Comparison of ENCODE assay signal across 7 cellular contexts in the genomic region with DNA sequence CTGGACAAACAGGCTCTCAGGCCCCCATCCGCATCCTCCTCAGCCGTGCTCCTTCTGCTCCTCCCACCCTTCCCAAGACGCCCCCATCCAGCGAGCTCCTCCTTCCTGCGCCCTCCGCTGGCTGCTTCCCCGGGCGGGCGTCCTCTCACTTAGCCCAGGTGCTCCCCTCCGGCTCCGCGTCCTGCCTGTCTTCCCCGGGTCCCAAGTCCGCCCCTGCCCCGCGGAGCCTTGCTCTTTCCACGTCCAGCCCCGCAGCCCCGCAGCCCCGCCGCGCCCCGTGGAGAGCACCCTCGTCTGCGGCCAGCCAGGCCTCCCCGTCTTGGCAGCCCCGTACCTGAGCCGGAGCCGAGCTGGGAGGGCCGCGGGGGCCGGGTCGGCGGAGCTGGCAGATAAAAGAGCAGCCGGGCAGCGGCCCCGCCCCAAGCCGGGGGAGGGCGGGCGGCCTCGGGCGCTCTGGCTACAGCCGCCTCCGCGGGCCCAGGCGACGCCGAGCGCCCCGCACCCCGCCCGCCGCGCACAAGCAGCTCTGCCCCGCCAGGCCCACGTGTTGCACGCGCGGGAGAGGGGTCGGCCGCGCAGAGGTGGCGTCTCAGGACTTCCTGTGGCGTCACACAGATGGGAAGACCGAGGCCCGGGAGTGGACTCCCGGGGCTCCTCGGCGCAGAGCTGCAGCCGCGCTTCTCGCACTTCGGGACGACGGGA. TPM values are rescaled to one million over a fixed set of nuclear protein-coding genes. Genes with fewer than 3 reads are reported as not detected.
DNase-seq lines count a peak whose midpoint lies in the region; ATAC-seq and TF ChIP-seq lines count a peak whose summit lies in the region.

A gene with protein sequence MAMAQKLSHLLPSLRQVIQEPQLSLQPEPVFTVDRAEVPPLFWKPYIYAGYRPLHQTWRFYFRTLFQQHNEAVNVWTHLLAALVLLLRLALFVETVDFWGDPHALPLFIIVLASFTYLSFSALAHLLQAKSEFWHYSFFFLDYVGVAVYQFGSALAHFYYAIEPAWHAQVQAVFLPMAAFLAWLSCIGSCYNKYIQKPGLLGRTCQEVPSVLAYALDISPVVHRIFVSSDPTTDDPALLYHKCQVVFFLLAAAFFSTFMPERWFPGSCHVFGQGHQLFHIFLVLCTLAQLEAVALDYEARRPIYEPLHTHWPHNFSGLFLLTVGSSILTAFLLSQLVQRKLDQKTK (minus strand): TSS at position 555 of the 702 bp plus-strand sequence. CDS start 11,869 bp downstream, outside the sequence.

- H3K27ac Mint-ChIP-seq in activated naive CD4-positive, alpha-beta T cell treated with anti-CD3 and anti-CD28 coated beads for 36 hours: peak within 1 kb of the TSS; percentile 18

- H3K4me3 Mint-ChIP-seq in activated naive CD4-positive, alpha-beta T cell treated with anti-CD3 and anti-CD28 coated beads for 36 hours: peak within 1 kb of the TSS; percentile 84

- TF ChIP-seq CTCF in HL-60 (IDR thresholded peaks at IDR 0.05; ENCODE audit: insufficient read depth, low read length): no peak
- TF ChIP-seq CTCF in RWPE2 (IDR thresholded peaks at IDR 0.05; ENCODE audit: poor library complexity, severe bottlenecking): peak; percentile 31

- H3K4me1 ChIP-seq in RWPE2 (ENCODE audit: insufficient read depth, poor library complexity, severe bottlenecking) (peaks cover 34% of the 10 kb centered on the region), neuron (ENCODE audit: insufficient read depth, low read length) (peaks cover 16% of the 10 kb centered on the region)

- CTCF ChIA-PET in activated naive CD4-positive, alpha-beta T cell treated with anti-CD3 and anti-CD28 coated beads for 36 hours (lab: Charles Lee): interaction anchor here (1.4 to 1.5 kb wide), 3 partner anchors 20 to 122 kb away, joined by 3 to 5 read pairs (median 4); a partner anchor contains a TSS

- no peaks in the 10 kb centered on the region for H3K9me3 Mint-ChIP-seq in activated naive CD4-positive, alpha-beta T cell treated with anti-CD3 and anti-CD28 coated beads for 36 hours

- H3K27me3 ChIP-seq in HL-60 (ENCODE audit: insufficient read depth, poor library complexity, severe bottlenecking) (no peaks in the 10 kb centered on the region), RWPE2 (ENCODE audit: insufficient read depth, poor library complexity, severe bottlenecking) (no peaks in the 10 kb centered on the region), neuron (ENCODE audit: insufficient read depth, low read length) (no peaks in the 10 kb centered on the region)

- H3K36me3 ChIP-seq in RWPE2 (ENCODE audit: low read depth) (peaks cover 7% of the 10 kb centered on the region), neuron (ENCODE audit: insufficient read depth, low read length) (no peaks in the 10 kb centered on the region)

- H3K9me3 ChIP-seq in RWPE2 (ENCODE audit: severe bottlenecking) (no peaks in the 10 kb centered on the region), neuron (ENCODE audit: low read length) (no peaks in the 10 kb centered on the region)

- DNase-seq in HL-60 (ENCODE audit: low read depth in 1 of 2, low spot score in 1 of 2) (peak in 1 of 2 experiments; percentile 45), RWPE2 (ENCODE audit: low spot score) (no peak), germinal center (ENCODE audit: low spot score) (peak; percentile 66), superior temporal gyrus (ENCODE audit: extremely low spot score) (peak; percentile 70)
- DNase-seq in activated naive CD4-positive, alpha-beta T cell treated with anti-CD3 and anti-CD28 coated beads for 36 hours: peak; percentile 58

- H3K27me3 Mint-ChIP-seq in activated naive CD4-positive, alpha-beta T cell treated with anti-CD3 and anti-CD28 coated beads for 36 hours (ENCODE audit: low read depth): no peaks in the 10 kb centered on the region

- H3K36me3 Mint-ChIP-seq in activated naive CD4-positive, alpha-beta T cell treated with anti-CD3 and anti-CD28 coated beads for 36 hours (ENCODE audit: low read depth): no peaks in the 10 kb centered on the region

- intact Hi-C loops in activated naive CD4-positive, alpha-beta T cell treated with anti-CD3 and anti-CD28 coated beads for 36 hours (cut with micrococcal nuclease): loop anchor here (1.0 kb wide), 2 partner anchors 16 to 30 kb away; a partner anchor contains a TSS

- peak within 1 kb of the TSS; percentile 83 for H2AFZ ChIP-seq in neuron (ENCODE audit: low read depth, low read length)

- H3K4me1 Mint-ChIP-seq in activated naive CD4-positive, alpha-beta T cell treated with anti-CD3 and anti-CD28 coated beads for 36 hours (ENCODE audit: low read depth): peaks cover 8% of the 10 kb centered on the region

- no peak within 1 kb of the TSS for H3K27ac ChIP-seq in HL-60 (replicated peaks)
- peak within 1 kb of the TSS; percentile 71 for H3K27ac ChIP-seq in RWPE2 (ENCODE audit: poor library complexity, severe bottlenecking)

- peak within 1 kb of the TSS; percentile 21 for H3K4me3 ChIP-seq in HL-60 (replicated peaks; ENCODE audit: insufficient read depth, low read length)
- H3K4me3 ChIP-seq in RWPE2 (ENCODE audit: severe bottlenecking): peak within 1 kb of the TSS; percentile 42
- H3K4me3 ChIP-seq in neuron (ENCODE audit: low read length): peak within 1 kb of the TSS; percentile 57

- peak; percentile 65 for ATAC-seq in GM18511 (IDR thresholded peaks at IDR 0.05; ENCODE audit: unreplicated experiment)
- peak; percentile 54 for ATAC-seq in RWPE2 (ENCODE audit: low read depth)

RNA-seq across cellular contexts. Expression of the gene that starts here (rescaled TPM):
- total RNA-seq in activated naive CD4-positive, alpha-beta T cell treated with anti-CD3 and anti-CD28 coated beads for 36 hours: 1 to 10 TPM; 2.8 to 3.1 TPM
